1 cellular context compared by ENCODE assay signal in genomic region chr1:184773762-184774320, GRCh38.
TF ChIP-seq lines count a peak whose summit lies in the region.

No MANE protein-coding gene starts in this region.

TF ChIP-seq in K562, 482 proteins besides CTCF, POLR2A, EP300 and RAD21 (continued from another document and continues in another):
- TF ChIP-seq MGA (IDR thresholded peaks at IDR 0.05) (peak; percentile 83), ZNF121 (CRISPR knock-in tag; conservative IDR thresholded peaks at IDR 0.05) (no peak), FOXM1 (IDR thresholded peaks at IDR 0.05; ENCODE audit: low read depth) (no peak), FOXM1 (CRISPR knock-in tag; IDR thresholded peaks at IDR 0.05; ENCODE audit: low read depth) (no peak), EP400 (IDR thresholded peaks at IDR 0.05) (0 out of 2 replicates have a peak, but pooled peaks have one; percentile 38), TEAD1 (CRISPR knock-in tag; IDR thresholded peaks at IDR 0.05) (no peak), E2F5 (CRISPR knock-in tag; IDR thresholded peaks at IDR 0.05) (no peak), ZNF699 (CRISPR knock-in tag; IDR thresholded peaks at IDR 0.05; ENCODE audit: insufficient replicate concordance) (no peak), ZNF224 (CRISPR knock-in tag; IDR thresholded peaks at IDR 0.05) (no peak), NONO (IDR thresholded peaks at IDR 0.05; ENCODE audit: low read depth in 2 of 2, low read length in 1 of 2) (no peak), IRF1 (CRISPR knock-in tag; IDR thresholded peaks at IDR 0.05; ENCODE audit: borderline replicate concordance) (no peak), MNT (conservative IDR thresholded peaks at IDR 0.05) (peak in 1 of 2 experiments; percentile 45; a peak in 2 of 4 replicates), MYC (IDR thresholded peaks at IDR 0.05; ENCODE audit: low read depth, low read length) (peak; percentile 62; the same call in 1 of the 2 replicates), MYC (CRISPR knock-in tag; IDR thresholded peaks at IDR 0.05; ENCODE audit: borderline replicate concordance, low read depth) (no peak), RBM34 (IDR thresholded peaks at IDR 0.05; ENCODE audit: borderline replicate concordance, insufficient read depth, low read length) (no peak), SRF (CRISPR knock-in tag; IDR thresholded peaks at IDR 0.05) (no peak), FOXA3 (CRISPR knock-in tag; conservative IDR thresholded peaks at IDR 0.05 in 1 of 2, IDR thresholded peaks at IDR 0.05 in 1 of 2) (no peak), NR2C2 (CRISPR knock-in tag; IDR thresholded peaks at IDR 0.05) (no peak), NR2C2 (tag; IDR thresholded peaks at IDR 0.05) (peak; percentile 88), CTBP1 (IDR thresholded peaks at IDR 0.05; ENCODE audit: borderline replicate concordance) (no peak), SIRT6 (IDR thresholded peaks at IDR 0.05; ENCODE audit: low read depth, low read length) (no peak), KDM5B (IDR thresholded peaks at IDR 0.05; ENCODE audit: insufficient replicate concordance, low read depth, low read length) (no peak), SRSF9 (IDR thresholded peaks at IDR 0.05; ENCODE audit: borderline replicate concordance, low read depth, low read length) (no peak), CREBBP (IDR thresholded peaks at IDR 0.05; ENCODE audit: low read depth, low read length) (no peak), TCF15 (CRISPR knock-in tag; IDR thresholded peaks at IDR 0.05) (no peak), ZNF512 (tag; IDR thresholded peaks at IDR 0.05) (no peak), ZNF175 (CRISPR knock-in tag; IDR thresholded peaks at IDR 0.05; ENCODE audit: low read depth) (no peak), ZNF318 (IDR thresholded peaks at IDR 0.05; ENCODE audit: borderline replicate concordance in 1 of 2, low read depth in 1 of 2) (no peak), STAT5B (CRISPR knock-in tag; IDR thresholded peaks at IDR 0.05) (no peak), SP1 (CRISPR knock-in tag; IDR thresholded peaks at IDR 0.05) (no peak), ZNF274 (IDR thresholded peaks at IDR 0.05; ENCODE audit: borderline replicate concordance, low read depth, low read length) (no peak), POLR3A (IDR thresholded peaks at IDR 0.05; ENCODE audit: borderline replicate concordance, extremely low read depth, insufficient read depth, insufficient read length) (no peak), ZBTB8A (IDR thresholded peaks at IDR 0.05; ENCODE audit: partially characterized antibody) (no peak), ZNF253 (CRISPR knock-in tag; conservative IDR thresholded peaks at IDR 0.05) (no peak)
